Comparison of ENCODE assay signal across 1 cellular context in the genomic region with DNA sequence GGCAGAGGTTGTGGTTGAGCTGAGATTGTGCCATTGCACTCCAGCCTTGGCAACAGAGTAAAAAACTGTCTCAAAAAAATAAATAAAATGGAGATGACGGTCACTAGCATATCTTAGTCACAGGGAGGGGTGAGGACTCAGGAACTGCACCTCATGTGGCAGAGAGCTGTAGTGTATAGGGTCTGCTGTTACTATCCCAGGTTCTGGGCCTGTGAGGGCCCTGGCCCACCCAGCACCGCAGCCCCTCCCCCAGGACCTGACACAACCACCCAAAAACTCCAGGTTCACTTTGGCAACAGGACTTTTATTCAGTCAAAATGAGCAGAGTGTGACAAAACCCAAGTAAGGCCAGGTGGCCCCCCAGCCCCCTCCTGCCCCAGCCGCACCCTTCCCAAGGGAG.
TF ChIP-seq lines count a peak whose summit lies in the region.

No MANE protein-coding gene starts in this region.

TF ChIP-seq in K562, 482 proteins besides CTCF, POLR2A, EP300 and RAD21:
- TF ChIP-seq MLLT1 (IDR thresholded peaks at IDR 0.05) (no peak), TBL1XR1 (IDR thresholded peaks at IDR 0.05; ENCODE audit: low read length in 2 of 2) (no peak), ESRRB (CRISPR knock-in tag; IDR thresholded peaks at IDR 0.05; ENCODE audit: borderline replicate concordance) (no peak), TARDBP (IDR thresholded peaks at IDR 0.05) (no peak), TSC22D4 (tag; IDR thresholded peaks at IDR 0.05) (no peak), NUFIP1 (IDR thresholded peaks at IDR 0.05; ENCODE audit: partially characterized antibody) (no peak), ZBTB9 (CRISPR knock-in tag; IDR thresholded peaks at IDR 0.05) (no peak), DPF2 (IDR thresholded peaks at IDR 0.05) (no peak), GMEB1 (CRISPR knock-in tag; IDR thresholded peaks at IDR 0.05) (no peak), SMARCB1 (IDR thresholded peaks at IDR 0.05; ENCODE audit: insufficient read length, low read depth) (no peak), THRB (CRISPR knock-in tag; conservative IDR thresholded peaks at IDR 0.05) (no peak), ZNF695 (CRISPR knock-in tag; IDR thresholded peaks at IDR 0.05) (no peak), NONO (IDR thresholded peaks at IDR 0.05; ENCODE audit: low read depth in 2 of 2, low read length in 1 of 2) (no peak)
